Comparison of ENCODE assay signal across 14 cellular contexts in genomic region chr7:26549281-26549943, GRCh38.
DNase-seq lines count a peak whose midpoint lies in the region; ATAC-seq, FAIRE-seq and TF ChIP-seq lines count a peak whose summit lies in the region.
"Had no signal": no experiment of that assay in that cellular context is flagged by ENCODE, and none has a peak within 500 bp of the region (broad histone marks: within the 10 kb centered on the region; RNA-seq: fewer than 3 reads in every experiment).

No MANE protein-coding gene starts in this region.

- H3K4me1 Mint-ChIP-seq in T-helper 2 cell treated with Interferon-gamma antibody and Interleukin-4, amounts not matched to agents 5 μg/mL and 100 μg/mL, for 36 hours (ENCODE audit: low read depth): no peaks in the 10 kb centered on the region
- H3K4me1 Mint-ChIP-seq: activated B cell treated with CpG ODN at 0.5 μM for 24 hours had no signal

- TF ChIP-seq CTCF in 22Rv1 (IDR thresholded peaks at IDR 0.05): peak; percentile 20
- no peak for TF ChIP-seq CTCF in foreskin keratinocyte (conservative IDR thresholded peaks at IDR 0.05)
- no peak for TF ChIP-seq CTCF in colonic mucosa (IDR thresholded peaks at IDR 0.05)

- FAIRE-seq in HTR-8/SVneo (lab: Jason Lieb, UNC): no peak

- ATAC-seq in foreskin keratinocyte (peak; percentile 35), GM21723 (IDR thresholded peaks at IDR 0.05; ENCODE audit: unreplicated experiment) (no peak), GM21515 (IDR thresholded peaks at IDR 0.05; ENCODE audit: unreplicated experiment) (no peak)

- no peak overlapping the region for H3K4me3 ChIP-seq in colonic mucosa

- no peak overlapping the region for H3K9ac ChIP-seq in colonic mucosa (ENCODE audit: low read depth in 2 of 2, low read length in 2 of 2)

- no peak overlapping the region for H3K27ac Mint-ChIP-seq in T-helper 2 cell treated with Interferon-gamma antibody and Interleukin-4, amounts not matched to agents 5 μg/mL and 100 μg/mL, for 36 hours
- H3K27ac Mint-ChIP-seq: activated B cell treated with CpG ODN at 0.5 μM for 24 hours had no signal

- intact Hi-C loops in colonic mucosa (cut with DNase I): no loop called here

- H3K27me3 Mint-ChIP-seq in T-helper 2 cell treated with Interferon-gamma antibody and Interleukin-4, amounts not matched to agents 5 μg/mL and 100 μg/mL, for 36 hours (ENCODE audit: low read depth): peaks cover 16% of the 10 kb centered on the region

- DNase-seq in HTR-8/SVneo (ENCODE audit: insufficient read length, low spot score): peak; percentile 75
- DNase-seq in RPMI7951 (ENCODE audit: low read depth): peak; percentile 100
- DNase-seq in foreskin keratinocyte: peak; percentile 22 to 51
- no peak for DNase-seq in colonic mucosa
- no peak for DNase-seq in T-helper 2 cell treated with Interferon-gamma antibody and Interleukin-4, amounts not matched to agents 5 μg/mL and 100 μg/mL, for 36 hours (ENCODE audit: low spot score)
- DNase-seq: activated B cell treated with CpG ODN at 0.5 μM for 24 hours, foreskin melanocyte, kidney glomerular epithelial cell, SIG-M5, trophoblast cell had no signal

- H3K4me3 Mint-ChIP-seq in T-helper 2 cell treated with Interferon-gamma antibody and Interleukin-4, amounts not matched to agents 5 μg/mL and 100 μg/mL, for 36 hours: no peak overlapping the region
- H3K4me3 Mint-ChIP-seq: activated B cell treated with CpG ODN at 0.5 μM for 24 hours, neural crest cell had no signal

- H3K9me3 Mint-ChIP-seq in T-helper 2 cell treated with Interferon-gamma antibody and Interleukin-4, amounts not matched to agents 5 μg/mL and 100 μg/mL, for 36 hours: no peaks in the 10 kb centered on the region
- H3K9me3 Mint-ChIP-seq: activated B cell treated with CpG ODN at 0.5 μM for 24 hours, neural crest cell had no signal

- peaks cover 5% of the 10 kb centered on the region for H3K4me1 ChIP-seq in foreskin keratinocyte
- no peaks in the 10 kb centered on the region for H3K4me1 ChIP-seq in colonic mucosa

- H3K27me3 ChIP-seq in foreskin keratinocyte (no peaks in the 10 kb centered on the region), colonic mucosa (no peaks in the 10 kb centered on the region)

- no peaks in the 10 kb centered on the region for H3K9me3 ChIP-seq in colonic mucosa

- no peak overlapping the region for H3K27ac ChIP-seq in 22Rv1
- H3K27ac ChIP-seq in foreskin keratinocyte: peak overlapping the region; percentile 47
- H3K27ac ChIP-seq in colonic mucosa: no peak overlapping the region

- H3K36me3 ChIP-seq in colonic mucosa: no peaks in the 10 kb centered on the region

- no peaks in the 10 kb centered on the region for H3K36me3 Mint-ChIP-seq in T-helper 2 cell treated with Interferon-gamma antibody and Interleukin-4, amounts not matched to agents 5 μg/mL and 100 μg/mL, for 36 hours (ENCODE audit: low read depth)

Comparison
In these comparisons a context has a peak if more than half of its experiments do, and no peak if none do; other contexts are left out.
1. DNase-seq: peak in HTR-8/SVneo (single experiment), RPMI7951 (single experiment) and foreskin keratinocyte (2 of 2); none in colonic mucosa (single experiment) and T-helper 2 cell treated with Interferon-gamma antibody and Interleukin-4, amounts not matched to agents 5 μg/mL and 100 μg/mL, for 36 hours (single experiment).